ENCODE assay signal across 26 cellular contexts in genomic region chr12:120862664-120863063, GRCh38.
"Had no signal": no experiment of that assay in that cellular context is flagged by ENCODE, and none has a peak within 500 bp of the region (broad histone marks: within the 10 kb centered on the region; RNA-seq: fewer than 3 reads in every experiment).

No MANE protein-coding gene starts in this region.

- H3K36me3 ChIP-seq: brain microvascular endothelial cell, cardiac muscle cell had no signal

- H3K27me3 ChIP-seq: brain microvascular endothelial cell, cardiac muscle cell, SJCRH30 had no signal

- H3K9me3 Mint-ChIP-seq: activated T-helper 17 cell treated with anti-CD3 and anti-CD28 coated beads, Interleukin-2, amount 50 U/mL, for 72 hours had no signal

- H3K27me3 Mint-ChIP-seq: activated CD4-positive, alpha-beta memory T cell treated with anti-CD3 and anti-CD28 coated beads for 36 hours; activated CD4-positive, alpha-beta T cell treated with anti-CD3 and anti-CD28 coated beads, Interleukin-2, amount 10 ng/mL, durations not matched to agents 7 days and 5 days; activated naive CD4-positive, alpha-beta T cell treated with anti-CD3 and anti-CD28 coated beads, Interleukin-2, amount 10 ng/mL, durations not matched to agents 7 days and 5 days; activated naive CD8-positive, alpha-beta T cell treated with anti-CD3 and anti-CD28 coated beads for 36 hours; activated T-helper 17 cell treated with anti-CD3 and anti-CD28 coated beads, Interleukin-2, amount 50 U/mL, for 72 hours had no signal

- H3K4me3 Mint-ChIP-seq: activated CD4-positive, alpha-beta memory T cell treated with anti-CD3 and anti-CD28 coated beads for 36 hours; activated CD4-positive, alpha-beta T cell treated with anti-CD3 and anti-CD28 coated beads, Interleukin-2, amount 10 ng/mL, durations not matched to agents 7 days and 5 days; activated naive CD4-positive, alpha-beta T cell treated with anti-CD3 and anti-CD28 coated beads, Interleukin-2, amount 10 ng/mL, durations not matched to agents 7 days and 5 days; activated naive CD8-positive, alpha-beta T cell treated with anti-CD3 and anti-CD28 coated beads for 36 hours; activated T-helper 17 cell treated with anti-CD3 and anti-CD28 coated beads, Interleukin-2, amount 50 U/mL, for 72 hours had no signal

- H3K4me1 ChIP-seq: SJCRH30 had no signal

- DNase-seq: activated CD4-positive, alpha-beta memory T cell treated with anti-CD3 and anti-CD28 coated beads for 36 hours; activated CD4-positive, alpha-beta T cell treated with anti-CD3 and anti-CD28 coated beads, Interleukin-2, amount 10 ng/mL, durations not matched to agents 7 days and 5 days; activated CD4-positive, CD25-positive, alpha-beta regulatory T cell; activated gamma-delta T cell treated with Interleukin-2 at 50 U/mL for 16 hours; activated naive CD4-positive, alpha-beta T cell treated with anti-CD3 and anti-CD28 coated beads, Interleukin-2, amount 10 ng/mL, durations not matched to agents 7 days and 5 days; activated naive CD8-positive, alpha-beta T cell treated with anti-CD3 and anti-CD28 coated beads for 36 hours; activated T-cell treated with anti-CD3 and anti-CD28 coated beads for 4 hours; activated T-cell treated with anti-CD3 and anti-CD28 coated beads, Interleukin-2, amount 50 U/mL, for 48 hours; brain microvascular endothelial cell; NCI-H1092; NCI-H1417 treated with DMSO at 0.1 percent for 48 hours; NCI-H1694 treated with DMSO at 0.1 percent for 48 hours; NCI-H2029 treated with DMSO at 0.1 percent for 48 hours; NCI-H345; NCI-H510A; NCI-H526 treated with DMSO at 0.1 percent for 48 hours; NCI-H82; OCI-M1; Right ventricle myocardium superior; SJCRH30; SK-N-SH had no signal

- H3K27ac ChIP-seq: brain microvascular endothelial cell, cardiac muscle cell, KMS-11, RWPE1, SJCRH30 had no signal

- H3K4me1 Mint-ChIP-seq: activated naive CD4-positive, alpha-beta T cell treated with anti-CD3 and anti-CD28 coated beads, Interleukin-2, amount 10 ng/mL, durations not matched to agents 7 days and 5 days had no signal

- H3K9me3 ChIP-seq: SJCRH30 had no signal

- H3K4me3 ChIP-seq: cardiac muscle cell, SJCRH30 had no signal

- ATAC-seq: activated T-helper 17 cell treated with anti-CD3 and anti-CD28 coated beads, Interleukin-2, amount 50 U/mL, for 72 hours; Panc1 had no signal

- H3K27ac Mint-ChIP-seq: activated CD4-positive, alpha-beta memory T cell treated with anti-CD3 and anti-CD28 coated beads for 36 hours; activated CD4-positive, alpha-beta T cell treated with anti-CD3 and anti-CD28 coated beads, Interleukin-2, amount 10 ng/mL, durations not matched to agents 7 days and 5 days; activated naive CD4-positive, alpha-beta T cell treated with anti-CD3 and anti-CD28 coated beads, Interleukin-2, amount 10 ng/mL, durations not matched to agents 7 days and 5 days; activated naive CD8-positive, alpha-beta T cell treated with anti-CD3 and anti-CD28 coated beads for 36 hours; activated T-helper 17 cell treated with anti-CD3 and anti-CD28 coated beads, Interleukin-2, amount 50 U/mL, for 72 hours had no signal

- H3K9ac ChIP-seq: KMS-11, SK-N-SH had no signal
